ENCODE assay signal across 13 cellular contexts in genomic region chr4:73103799-73104503, GRCh38. TPM values are rescaled to one million over a fixed set of nuclear protein-coding genes. Genes with fewer than 3 reads are reported as not detected.
A peak's percentile ranks its signal among the peaks of the same experiment; 100 is the strongest.
DNase-seq lines count a peak whose midpoint lies in the region; ATAC-seq and TF ChIP-seq lines count a peak whose summit lies in the region.
"Had no signal": no experiment of that assay in that cellular context is flagged by ENCODE, and none has a peak within 500 bp of the region (broad histone marks: within the 10 kb centered on the region; RNA-seq: fewer than 3 reads in every experiment).

No MANE protein-coding gene starts in this region.

- H3K9me3 ChIP-seq in mesodermal cell (ENCODE audit: control insufficient read depth, low read length): no peaks in the 10 kb centered on the region
- H3K9me3 ChIP-seq: gastroesophageal sphincter, left ventricle myocardium inferior had no signal

- H3K4me3 ChIP-seq in astrocyte of the spinal cord (ENCODE audit: low read depth, low read length) (no peak overlapping the region), mesodermal cell (ENCODE audit: extremely low read depth, insufficient read depth, low read length, poor library complexity, severe bottlenecking) (no peak overlapping the region)
- H3K4me3 ChIP-seq: gastroesophageal sphincter, left ventricle myocardium inferior had no signal

- WGBS in mesodermal cell (ENCODE audit: insufficient coverage in 2 of 2), 2 experiments: 63 to 84% methylated on average over 2 to 6 of the region's 8 CpGs

- in situ Hi-C loops in KBM-7 (cut with MboI; ENCODE audit: low pct_unique_long_range_greater_than_20kb, low sequenced_read_pairs): no loop called here
- in situ Hi-C loops in astrocyte of the spinal cord (cut with HindIII; ENCODE audit: low sequenced_read_pairs): no loop called here

- ATAC-seq in HG03159 (IDR thresholded peaks at IDR 0.05; ENCODE audit: unreplicated experiment) (no peak), HG02642 (IDR thresholded peaks at IDR 0.05; ENCODE audit: poor library complexity, unreplicated experiment) (no peak)
- ATAC-seq: gastroesophageal sphincter had no signal

- H3K4me1 ChIP-seq in mesodermal cell (ENCODE audit: control insufficient read depth, insufficient read depth, low read length, poor library complexity, severe bottlenecking): no peaks in the 10 kb centered on the region
- H3K4me1 ChIP-seq: gastroesophageal sphincter, left ventricle myocardium inferior had no signal

- no peak for TF ChIP-seq CTCF in astrocyte of the spinal cord (IDR thresholded peaks at IDR 0.05; ENCODE audit: low read depth, low read length)

- H3K27ac ChIP-seq in mesodermal cell (ENCODE audit: low read depth, low read length, severe bottlenecking): peak overlapping the region; percentile 33
- H3K27ac ChIP-seq: gastroesophageal sphincter, left ventricle myocardium inferior had no signal

- peaks cover 85% of the 10 kb centered on the region for H3K36me3 ChIP-seq in mesodermal cell (ENCODE audit: control insufficient read depth, insufficient read depth, low read length)

- peak; percentile 17 for DNase-seq in ELR (ENCODE audit: low read depth)
- DNase-seq in KBM-7: peak; percentile 8
- peak; percentile 10 for DNase-seq in astrocyte of the spinal cord (ENCODE audit: low read depth, low spot score)
- DNase-seq in activated CD4-positive, alpha-beta T cell treated with anti-CD3 and anti-CD28 coated beads for 48 hours: no peak
- DNase-seq: activated CD8-positive, alpha-beta memory T cell treated with anti-CD3 and anti-CD28 coated beads, Interleukin-2, amount 50 U/mL, for 4 hours; DMS153; left ventricle myocardium inferior; NCI-H2029 treated with DMSO at 0.1 percent for 48 hours; stimulated activated naive CD4-positive, alpha-beta T cell treated with Interleukin-2 at 50 U/mL for 16 hours had no signal

RNA-seq across cellular contexts. Expression of gene COX18, which starts 34.4 kb away (rescaled TPM):
- polyA plus RNA-seq in mesodermal cell (2013, experiment 1 of 2): 16.4 TPM
- polyA plus RNA-seq in mesodermal cell (2013, experiment 2 of 2): 15.0 TPM
